Comparison of ENCODE assay signal across 17 cellular contexts in genomic region chr10:76299501-76299900, GRCh38.
DNase-seq lines count a peak whose midpoint lies in the region; ATAC-seq lines count a peak whose summit lies in the region.
"Had no signal": no experiment of that assay in that cellular context is flagged by ENCODE, and none has a peak within 500 bp of the region (broad histone marks: within the 10 kb centered on the region; RNA-seq: fewer than 3 reads in every experiment).

No MANE protein-coding gene starts in this region.

- peak overlapping the region; percentile 55 for H3K27ac ChIP-seq in trophoblast cell (ENCODE audit: low read depth, low read length)
- H3K27ac ChIP-seq: A549, C4-2B had no signal

- H2BK12ac ChIP-seq in trophoblast cell (ENCODE audit: low read length): no peak overlapping the region

- no peak overlapping the region for H3K4me3 Mint-ChIP-seq in naive thymus-derived CD8-positive, alpha-beta T cell
- H3K4me3 Mint-ChIP-seq: CD4-positive, alpha-beta memory T cell; H9 had no signal

- peaks cover 0 to 9% (median 3%) of the 10 kb centered on the region in 5 donors for H3K27me3 Mint-ChIP-seq in naive thymus-derived CD8-positive, alpha-beta T cell
- H3K27me3 Mint-ChIP-seq: CD4-positive, alpha-beta memory T cell had no signal

- no peak for ATAC-seq in naive thymus-derived CD8-positive, alpha-beta T cell
- ATAC-seq: A549, GM12878, HepG2 had no signal

- DNase-seq in DMS53 (lab: John Stamatoyannopoulos, UW) (peak; percentile 6), DMS53 treated with DMSO at 0.1 percent for 48 hours (lab: John Stamatoyannopoulos, UW; ENCODE audit: unreplicated experiment) (no peak), RPMI7951 (ENCODE audit: low read depth) (peak; percentile 29), islet precursor cell (peak; percentile 91), trophoblast cell (peak; percentile 63 to 70), DMS79 (lab: John Stamatoyannopoulos, UW) (no peak), NCI-H526 treated with DMSO at 0.1 percent for 48 hours (lab: John Stamatoyannopoulos, UW) (no peak)
- DNase-seq in naive thymus-derived CD8-positive, alpha-beta T cell: no peak
- DNase-seq: AML-193; Calu3; CD4-positive, alpha-beta memory T cell; H9; KG1 had no signal

- H4K91ac ChIP-seq in trophoblast cell (ENCODE audit: low read depth, low read length): no peak overlapping the region

- no peak overlapping the region for H2AFZ ChIP-seq in trophoblast cell (ENCODE audit: insufficient read depth, low read length, poor library complexity)

- H3K4me1 ChIP-seq in trophoblast cell (ENCODE audit: control insufficient read depth in 1 of 2, insufficient read depth in 2 of 2, low read length in 2 of 2): peaks cover 5 to 23% of the 10 kb centered on the region in 2 experiments
- H3K4me1 ChIP-seq: A549 had no signal

- no peak overlapping the region for H4K12ac ChIP-seq in trophoblast cell (ENCODE audit: low read depth, low read length)

- H3K4me3 ChIP-seq in trophoblast cell (ENCODE audit: low read depth, low read length): no peak overlapping the region
- H3K4me3 ChIP-seq: A549, GM12878 had no signal

- H2BK5ac ChIP-seq in trophoblast cell (ENCODE audit: low read depth, low read length, poor library complexity): no peak overlapping the region

- H3K4me2 ChIP-seq in trophoblast cell (ENCODE audit: low read length): no peak overlapping the region
- H3K4me2 ChIP-seq: A549 had no signal

- no peaks in the 10 kb centered on the region for H3K36me3 Mint-ChIP-seq in naive thymus-derived CD8-positive, alpha-beta T cell
- H3K36me3 Mint-ChIP-seq: CD4-positive, alpha-beta memory T cell had no signal

- H3K27ac Mint-ChIP-seq in naive thymus-derived CD8-positive, alpha-beta T cell: no peak overlapping the region
- H3K27ac Mint-ChIP-seq: CD4-positive, alpha-beta memory T cell; H9 had no signal

- peaks cover 0 to 4% (median 0%) of the 10 kb centered on the region in 9 donors for H3K9me3 Mint-ChIP-seq in naive thymus-derived CD8-positive, alpha-beta T cell
- H3K9me3 Mint-ChIP-seq: H9 had no signal

- H3K14ac ChIP-seq in trophoblast cell (ENCODE audit: low read length): no peak overlapping the region

- H3K9me3 ChIP-seq in trophoblast cell (ENCODE audit: insufficient read depth, low read depth, low read length): no peaks in the 10 kb centered on the region
- H3K9me3 ChIP-seq: A549 had no signal

- WGBS in trophoblast cell (ENCODE audit: extremely low coverage, insufficient coverage, insufficient read length): no CpG with 5 or more reads among the region's 4 CpGs

- H3K23ac ChIP-seq in trophoblast cell (ENCODE audit: low read length): no peak overlapping the region

- H4K8ac ChIP-seq in trophoblast cell (ENCODE audit: low read depth, low read length): no peak overlapping the region

- H3K9ac ChIP-seq in trophoblast cell (ENCODE audit: low read length): no peak overlapping the region

- no peaks in the 10 kb centered on the region for H3K4me1 Mint-ChIP-seq in naive thymus-derived CD8-positive, alpha-beta T cell
- H3K4me1 Mint-ChIP-seq: CD4-positive, alpha-beta memory T cell had no signal

- no peaks in the 10 kb centered on the region for H3K27me3 ChIP-seq in trophoblast cell (ENCODE audit: insufficient read depth, low read length)

- H2BK120ac ChIP-seq in trophoblast cell (ENCODE audit: insufficient read depth, low read length, poor library complexity): no peak overlapping the region

- H2AK5ac ChIP-seq in trophoblast cell (ENCODE audit: low read length): no peak overlapping the region

- H3K18ac ChIP-seq in trophoblast cell (ENCODE audit: low read length): no peak overlapping the region

- no peak overlapping the region for H3K4ac ChIP-seq in trophoblast cell (ENCODE audit: low read depth, low read length)

- POLR2A ChIA-PET in naive thymus-derived CD8-positive, alpha-beta T cell (lab: Charles Lee): no interaction called here

- peaks cover 23% of the 10 kb centered on the region for H3K79me1 ChIP-seq in trophoblast cell (ENCODE audit: low read length)

- no peaks in the 10 kb centered on the region for H3K79me2 ChIP-seq in trophoblast cell (ENCODE audit: control insufficient read depth, insufficient read depth, low read length, poor library complexity)

- no peaks in the 10 kb centered on the region for H3K36me3 ChIP-seq in trophoblast cell (ENCODE audit: control insufficient read depth in 1 of 2, insufficient read depth in 2 of 2, low read length in 2 of 2)

Comparison
In these comparisons a context has a peak if more than half of its experiments do, and no peak if none do; other contexts are left out.
1. DNase-seq: peak in DMS53 (single experiment), RPMI7951 (single experiment), islet precursor cell (single experiment) and trophoblast cell (2 of 2); none in DMS53 treated with DMSO at 0.1 percent for 48 hours (single experiment), naive thymus-derived CD8-positive, alpha-beta T cell (0 of 10), DMS79 (single experiment) and NCI-H526 treated with DMSO at 0.1 percent for 48 hours (single experiment).